1 cellular context compared by ENCODE assay signal in the genomic region with DNA sequence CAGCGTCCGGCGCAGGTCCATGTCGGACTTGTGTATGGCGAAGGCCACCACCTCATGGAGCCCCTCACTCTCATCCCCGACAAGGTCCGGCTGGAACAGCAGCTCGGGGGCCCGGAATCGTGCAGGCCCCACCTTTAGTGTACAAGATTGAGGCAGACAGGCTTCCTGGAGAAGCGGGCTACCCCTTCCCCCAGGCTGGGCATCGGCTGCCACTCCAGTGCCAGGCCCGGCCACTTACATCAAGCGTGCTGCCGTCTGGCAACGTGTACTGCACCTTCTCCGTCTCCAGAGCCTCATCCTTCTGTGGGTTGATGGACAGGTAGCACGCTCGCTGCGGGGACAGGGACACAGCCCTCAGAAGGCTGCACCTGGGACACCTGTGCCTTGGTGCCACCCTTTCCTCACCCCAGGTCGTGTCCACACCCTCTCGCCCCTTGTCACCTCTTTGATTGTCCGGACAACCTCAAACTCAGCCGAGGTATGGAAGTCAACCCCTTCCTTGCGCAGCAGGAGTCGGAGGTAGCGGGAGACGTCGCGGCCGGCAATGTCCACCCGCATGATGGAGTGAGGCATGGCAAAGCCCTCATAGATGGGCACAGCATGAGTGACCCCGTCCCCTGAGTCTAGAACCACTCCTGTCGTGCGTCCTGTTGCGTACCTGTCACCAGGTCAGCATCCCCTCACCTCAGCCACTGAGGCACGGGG.
TF ChIP-seq lines count a peak whose summit lies in the region.

No MANE protein-coding gene starts in this region.

TF ChIP-seq in endothelial cell of umbilical vein, 7 proteins besides CTCF, POLR2A, EP300 and RAD21:
- TF ChIP-seq POLR2AphosphoS5 (IDR thresholded peaks at IDR 0.05; ENCODE audit: insufficient read depth, low read depth, low read length) (peak; percentile 11), MYC (IDR thresholded peaks at IDR 0.05; ENCODE audit: low read depth, low read length) (no peak), GATA2 (IDR thresholded peaks at IDR 0.05; ENCODE audit: insufficient read depth, insufficient read length, low read depth, low read length) (no peak)
